ENCODE assay signal across 25 cellular contexts in the genomic region with DNA sequence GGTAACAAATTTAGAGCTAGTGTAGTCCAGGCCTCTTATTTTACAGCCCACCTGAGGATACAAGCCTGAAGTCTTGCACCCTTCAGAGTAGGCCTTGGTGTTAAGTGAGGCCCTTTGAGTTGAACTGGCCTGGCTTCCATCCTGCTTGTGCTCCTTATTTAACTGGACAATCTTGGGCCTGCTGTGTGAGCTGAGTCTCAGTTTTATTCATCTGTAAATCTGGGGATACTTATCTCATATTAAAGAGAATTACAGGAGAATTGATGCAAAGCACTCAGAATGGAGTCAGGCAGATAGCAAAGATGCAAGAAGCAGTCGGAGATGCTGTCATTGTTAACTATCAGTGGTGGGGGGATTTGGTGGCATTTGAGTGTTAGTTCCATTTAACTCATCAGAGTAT. TPM values are rescaled to one million over a fixed set of nuclear protein-coding genes. Genes with fewer than 3 reads are reported as not detected.
DNase-seq lines count a peak whose midpoint lies in the region; ATAC-seq and TF ChIP-seq lines count a peak whose summit lies in the region.
"Had no signal": no experiment of that assay in that cellular context is flagged by ENCODE, and none has a peak within 500 bp of the region (broad histone marks: within the 10 kb centered on the region; RNA-seq: fewer than 3 reads in every experiment).

No MANE protein-coding gene starts in this region.

- H3K4me1 ChIP-seq in right cardiac atrium (ENCODE audit: control insufficient read depth, insufficient read depth, low read length) (peaks cover 1% of the 10 kb centered on the region), ascending aorta (no peaks in the 10 kb centered on the region)
- peaks cover 2 to 16% of the 10 kb centered on the region in 2 donors for H3K4me1 ChIP-seq in naive thymus-derived CD4-positive, alpha-beta T cell (ENCODE audit: control insufficient read depth in 2 of 2, insufficient read depth in 2 of 2, low read length in 2 of 2)

- H3K36me3 ChIP-seq in naive thymus-derived CD4-positive, alpha-beta T cell (ENCODE audit: control insufficient read depth in 2 of 3, insufficient read depth in 3 of 3, low read length in 3 of 3) = peaks cover 0 to 6% (median 0%) of the 10 kb centered on the region in 3 experiments
- H3K36me3 ChIP-seq in ascending aorta = no peaks in the 10 kb centered on the region
- H3K36me3 ChIP-seq: MG63 had no signal

- H3K4me3 ChIP-seq in right cardiac atrium (ENCODE audit: low read length) (no peak overlapping the region), lower leg skin (ENCODE audit: low read depth, poor library complexity, severe bottlenecking) (no peak overlapping the region), ascending aorta (no peak overlapping the region)
- H3K4me3 ChIP-seq in naive thymus-derived CD4-positive, alpha-beta T cell (ENCODE audit: low read length) = no peak overlapping the region
- H3K4me3 ChIP-seq: A549, MG63, PC-9 had no signal

- no peak for TF ChIP-seq CTCF in VCaP (conservative IDR thresholded peaks at IDR 0.05)
- TF ChIP-seq CTCF in lower leg skin (IDR thresholded peaks at IDR 0.05) = no peak
- TF ChIP-seq CTCF in ascending aorta (IDR thresholded peaks at IDR 0.05) = no peak

- H3K27ac ChIP-seq in right cardiac atrium (ENCODE audit: low read length) (no peak overlapping the region), VCaP (peak overlapping the region; percentile 63), temporal lobe (ENCODE audit: low read depth, low read length) (peak overlapping the region; percentile 45), ascending aorta (no peak overlapping the region)
- H3K27ac ChIP-seq in naive thymus-derived CD4-positive, alpha-beta T cell (ENCODE audit: low read depth, low read length) = no peak overlapping the region
- H3K27ac ChIP-seq: A549, HL-60, PC-9, RWPE1 had no signal

- peaks cover 0 to 36% (median 18%) of the 10 kb centered on the region in 5 donors for H3K36me3 Mint-ChIP-seq in naive thymus-derived CD4-positive, alpha-beta T cell

- CTCF ChIA-PET in naive thymus-derived CD4-positive, alpha-beta T cell (lab: Charles Lee) = no interaction called here

- H3K9me3 Mint-ChIP-seq in naive thymus-derived CD4-positive, alpha-beta T cell = peaks cover 0 to 2% (median 0%) of the 10 kb centered on the region in 11 donors
- H3K9me3 Mint-ChIP-seq: CD8-positive, alpha-beta memory T cell had no signal

- no peak for DNase-seq in left ventricle myocardium superior
- no peak for DNase-seq in right cardiac atrium
- no peak for DNase-seq in naive thymus-derived CD4-positive, alpha-beta T cell
- no peak for DNase-seq in lower leg skin (ENCODE audit: low spot score in 2 of 2)
- DNase-seq in ascending aorta (ENCODE audit: low spot score in 2 of 2) = no peak
- DNase-seq: CD8-positive, alpha-beta memory T cell; DMS53; EL; GOT3; IMR-90; MG63; NCI-H1048; NCI-H1436; NCI-H1930; NCI-H345; NCI-H524 treated with DMSO at 0.1 percent for 48 hours; PC-9; SIG-M5 had no signal

- ATAC-seq in left ventricle myocardium superior (peak; percentile 17), right cardiac atrium (no peak), HG02610 (IDR thresholded peaks at IDR 0.05; ENCODE audit: unreplicated experiment) (no peak)
- ATAC-seq in naive thymus-derived CD4-positive, alpha-beta T cell = no peak
- ATAC-seq: A549, HCT116 had no signal

- no peak for TF ChIP-seq POLR2A in lower leg skin (IDR thresholded peaks at IDR 0.05)

- intact Hi-C loops in left ventricle myocardium superior (cut with micrococcal nuclease) = no loop called here
- intact Hi-C loops in right cardiac atrium (cut with DNase I) = no loop called here
- intact Hi-C loops in naive thymus-derived CD4-positive, alpha-beta T cell (cut with micrococcal nuclease) = loop anchor here in 1 of 2 donors (2.0 to 5.0 kb wide), 3 partner anchors 14 to 37 kb away; no protein-coding TSS in a partner anchor
- intact Hi-C loops in lower leg skin (cut with DNase I; ENCODE audit: low total_unique reads) = no loop called here
- intact Hi-C loops in ascending aorta (cut with DNase I) = no loop called here

- POLR2A ChIA-PET in naive thymus-derived CD4-positive, alpha-beta T cell (lab: Charles Lee) = no interaction called here

- H3K27me3 Mint-ChIP-seq in naive thymus-derived CD4-positive, alpha-beta T cell = no peaks in the 10 kb centered on the region
- H3K27me3 Mint-ChIP-seq: CD8-positive, alpha-beta memory T cell had no signal

- peaks cover 29 to 82% (median 78%) of the 10 kb centered on the region in 7 donors for H3K4me1 Mint-ChIP-seq in naive thymus-derived CD4-positive, alpha-beta T cell

- WGBS in right cardiac atrium = 82% methylated on average over 1 of the region's 1 CpG
- WGBS in lower leg skin, 2 donors = 93 to 94% methylated on average over 1 of the region's 1 CpG

- H3K9me3 ChIP-seq in right cardiac atrium (ENCODE audit: control insufficient read depth, low read length) (no peaks in the 10 kb centered on the region), ascending aorta (no peaks in the 10 kb centered on the region)
- H3K9me3 ChIP-seq in naive thymus-derived CD4-positive, alpha-beta T cell (ENCODE audit: control insufficient read depth in 2 of 3, low read length in 3 of 3) = no peaks in the 10 kb centered on the region
- H3K9me3 ChIP-seq: A549, MG63 had no signal

- H3K4me3 Mint-ChIP-seq in naive thymus-derived CD4-positive, alpha-beta T cell = peak overlapping the region in 4 of 10 donors; percentile 5 to 12 (median 10)
- H3K4me3 Mint-ChIP-seq: CD8-positive, alpha-beta memory T cell had no signal

- peak overlapping the region in 8 of 9 donors; percentile 1 to 69 (median 42) for H3K27ac Mint-ChIP-seq in naive thymus-derived CD4-positive, alpha-beta T cell

- no peaks in the 10 kb centered on the region for H3K27me3 ChIP-seq in right cardiac atrium (ENCODE audit: control insufficient read depth, insufficient read depth)
- no peaks in the 10 kb centered on the region for H3K27me3 ChIP-seq in naive thymus-derived CD4-positive, alpha-beta T cell (ENCODE audit: control insufficient read depth in 2 of 2, insufficient read depth in 2 of 2, low read length in 2 of 2)
- no peaks in the 10 kb centered on the region for H3K27me3 ChIP-seq in ascending aorta
- H3K27me3 ChIP-seq: MG63 had no signal

RNA-seq across cellular contexts. Expression of gene MFSD6, which starts 36.8 kb away (rescaled TPM):
- total RNA-seq in left ventricle myocardium superior (24.4 TPM), right cardiac atrium (10 to 100 TPM; 29.3 to 32.7 (median 30.3) TPM), temporal lobe (33.4 TPM), lower leg skin (100 to 1,000 TPM; 184 to 265 (median 208) TPM), ascending aorta (53.2 TPM)
- 14.7 TPM for polyA plus RNA-seq in right cardiac atrium
- total RNA-seq in naive thymus-derived CD4-positive, alpha-beta T cell = 10 to 100 TPM; 35.8 to 49.3 (median 44.7) TPM
- 10 to 100 TPM; 16.5 to 19.7 TPM for polyA plus RNA-seq in naive thymus-derived CD4-positive, alpha-beta T cell

Comparison
In these comparisons a context has a peak if more than half of its experiments do, and no peak if none do; other contexts are left out.
1. H3K27ac ChIP-seq: peak in VCaP (single experiment) and temporal lobe (single experiment); none in right cardiac atrium (single experiment), naive thymus-derived CD4-positive, alpha-beta T cell (single experiment) and ascending aorta (0 of 2).